Comparison of ENCODE assay signal across 1 cellular context in genomic region chr19:32830231-32831014, GRCh38.
TF ChIP-seq lines count a peak whose summit lies in the region.

No MANE protein-coding gene starts in this region.

TF ChIP-seq in H1, 55 proteins besides CTCF, POLR2A, EP300 and RAD21:
- TF ChIP-seq RFX5 (IDR thresholded peaks at IDR 0.05; ENCODE audit: borderline replicate concordance, low read depth, low read length): no peak
- TF ChIP-seq HDAC6 (IDR thresholded peaks at IDR 0.05; ENCODE audit: low read depth, low read length): no peak
- no peak for TF ChIP-seq RNF2 (IDR thresholded peaks at IDR 0.05; ENCODE audit: borderline replicate concordance, low read depth, low read length, missing control alignments, poor library complexity, severe bottlenecking)
- no peak for TF ChIP-seq TCF12 (IDR thresholded peaks at IDR 0.05; ENCODE audit: low read depth, low read length)
